ENCODE assay signal across 7 cellular contexts in genomic region chr2:101253713-101254085, GRCh38. TPM values are rescaled to one million over a fixed set of nuclear protein-coding genes. Genes with fewer than 3 reads are reported as not detected.
A peak's percentile ranks its signal among the peaks of the same experiment; 100 is the strongest.
DNase-seq lines count a peak whose midpoint lies in the region; ATAC-seq and TF ChIP-seq lines count a peak whose summit lies in the region.

No MANE protein-coding gene starts in this region.

- H3K4me3 ChIP-seq in HFF-Myc (replicated peaks; ENCODE audit: low read depth, low read length) (peak overlapping the region; percentile 99), iPS-11a (ENCODE audit: low read depth, low read length) (peak overlapping the region; percentile 92)

- CTCF ChIA-PET in activated CD8-positive, alpha-beta T cell treated with anti-CD3 and anti-CD28 coated beads for 36 hours (lab: Charles Lee), result interaction anchor here (0.6 to 4.1 kb wide), 5 partner anchors 17 to 104 kb away, joined by 3 to 11 read pairs (median 6); no protein-coding TSS in a partner anchor

- DNase-seq in HFF-Myc (ENCODE audit: extremely low read depth, low read depth) (no peak), midbrain (lab: John Stamatoyannopoulos, UW) (no peak)
- DNase-seq in activated CD8-positive, alpha-beta T cell treated with anti-CD3 and anti-CD28 coated beads for 36 hours, result peak; percentile 4
- no peak for DNase-seq in stimulated activated naive B cell treated with anti-CD40 and anti-IgM and Interleukin-4, amounts not matched to agents 10 μg/mL and 1 μg/mL and 100 μg/mL, for 72 hours
- DNase-seq in stimulated activated CD4-positive, alpha-beta T cell treated with anti-CD3 and anti-CD28 coated beads, Interleukin-4, amount 100 ng/mL, for 4 hours, result no peak

- no peak for ATAC-seq in activated CD8-positive, alpha-beta T cell treated with anti-CD3 and anti-CD28 coated beads for 36 hours
- no peak for ATAC-seq in stimulated activated naive B cell treated with anti-CD40 and anti-IgM and Interleukin-4, amounts not matched to agents 10 μg/mL and 1 μg/mL and 100 μg/mL, for 72 hours (replicated peaks)
- ATAC-seq in HG03469 (IDR thresholded peaks at IDR 0.05; ENCODE audit: unreplicated experiment), result no peak

- POLR2A ChIA-PET in activated CD8-positive, alpha-beta T cell treated with anti-CD3 and anti-CD28 coated beads for 36 hours (lab: Charles Lee), result interaction anchor here (0.6 to 4.8 kb wide), 13 partner anchors 9 to 692 kb away, joined by 3 to 25 read pairs (median 4); partner anchors contain the start of genes RNF149 and RPL31

- intact Hi-C loops in activated CD8-positive, alpha-beta T cell treated with anti-CD3 and anti-CD28 coated beads for 36 hours (cut with micrococcal nuclease), result loop anchor here (5.0 kb wide), 1 partner anchor 54 kb away; the partner anchor contains the start of gene RNF149

- no peaks in the 10 kb centered on the region for H3K27me3 Mint-ChIP-seq in activated CD8-positive, alpha-beta T cell treated with anti-CD3 and anti-CD28 coated beads for 36 hours
- H3K27me3 Mint-ChIP-seq in stimulated activated naive B cell treated with anti-CD40 and anti-IgM and Interleukin-4, amounts not matched to agents 10 μg/mL and 1 μg/mL and 100 μg/mL, for 72 hours, result no peaks in the 10 kb centered on the region

- H3K4me1 Mint-ChIP-seq in activated CD8-positive, alpha-beta T cell treated with anti-CD3 and anti-CD28 coated beads for 36 hours (ENCODE audit: low read depth), result peaks cover 44% of the 10 kb centered on the region
- H3K4me1 Mint-ChIP-seq in stimulated activated naive B cell treated with anti-CD40 and anti-IgM and Interleukin-4, amounts not matched to agents 10 μg/mL and 1 μg/mL and 100 μg/mL, for 72 hours, result peaks cover 21 to 44% of the 10 kb centered on the region in 2 donors

- peak overlapping the region; percentile 91 for H3K27ac Mint-ChIP-seq in activated CD8-positive, alpha-beta T cell treated with anti-CD3 and anti-CD28 coated beads for 36 hours
- peak overlapping the region; percentile 95 for H3K27ac Mint-ChIP-seq in stimulated activated naive B cell treated with anti-CD40 and anti-IgM and Interleukin-4, amounts not matched to agents 10 μg/mL and 1 μg/mL and 100 μg/mL, for 72 hours

- H3K9me3 Mint-ChIP-seq in activated CD8-positive, alpha-beta T cell treated with anti-CD3 and anti-CD28 coated beads for 36 hours, result no peaks in the 10 kb centered on the region
- no peaks in the 10 kb centered on the region for H3K9me3 Mint-ChIP-seq in stimulated activated naive B cell treated with anti-CD40 and anti-IgM and Interleukin-4, amounts not matched to agents 10 μg/mL and 1 μg/mL and 100 μg/mL, for 72 hours

- peaks cover 32% of the 10 kb centered on the region for H3K36me3 Mint-ChIP-seq in activated CD8-positive, alpha-beta T cell treated with anti-CD3 and anti-CD28 coated beads for 36 hours (ENCODE audit: low read depth)
- peaks cover 18 to 19% of the 10 kb centered on the region in 2 donors for H3K36me3 Mint-ChIP-seq in stimulated activated naive B cell treated with anti-CD40 and anti-IgM and Interleukin-4, amounts not matched to agents 10 μg/mL and 1 μg/mL and 100 μg/mL, for 72 hours

- H3K4me3 Mint-ChIP-seq in activated CD8-positive, alpha-beta T cell treated with anti-CD3 and anti-CD28 coated beads for 36 hours, result peak overlapping the region; percentile 88
- H3K4me3 Mint-ChIP-seq in stimulated activated naive B cell treated with anti-CD40 and anti-IgM and Interleukin-4, amounts not matched to agents 10 μg/mL and 1 μg/mL and 100 μg/mL, for 72 hours, result peak overlapping the region; percentile 94 to 96

- TF ChIP-seq CTCF in HFF-Myc (IDR thresholded peaks at IDR 0.05; ENCODE audit: low read depth, low read length, missing control alignments), result no peak
- no peak for TF ChIP-seq CTCF in activated CD8-positive, alpha-beta T cell treated with anti-CD3 and anti-CD28 coated beads for 36 hours (IDR thresholded peaks at IDR 0.05)

RNA-seq across cellular contexts. Expression of gene CNOT11, which starts 1.0 kb away (rescaled TPM):
- total RNA-seq in activated CD8-positive, alpha-beta T cell treated with anti-CD3 and anti-CD28 coated beads for 36 hours, result 10 to 100 TPM; 56.7 to 59.7 TPM

RNA-seq across cellular contexts. Expression of gene RNF149, which starts 54.8 kb away (rescaled TPM):
- total RNA-seq in activated CD8-positive, alpha-beta T cell treated with anti-CD3 and anti-CD28 coated beads for 36 hours, result 10 to 100 TPM; 48.7 to 53.2 TPM
